ENCODE assay signal across 1 cellular context in the genomic region with DNA sequence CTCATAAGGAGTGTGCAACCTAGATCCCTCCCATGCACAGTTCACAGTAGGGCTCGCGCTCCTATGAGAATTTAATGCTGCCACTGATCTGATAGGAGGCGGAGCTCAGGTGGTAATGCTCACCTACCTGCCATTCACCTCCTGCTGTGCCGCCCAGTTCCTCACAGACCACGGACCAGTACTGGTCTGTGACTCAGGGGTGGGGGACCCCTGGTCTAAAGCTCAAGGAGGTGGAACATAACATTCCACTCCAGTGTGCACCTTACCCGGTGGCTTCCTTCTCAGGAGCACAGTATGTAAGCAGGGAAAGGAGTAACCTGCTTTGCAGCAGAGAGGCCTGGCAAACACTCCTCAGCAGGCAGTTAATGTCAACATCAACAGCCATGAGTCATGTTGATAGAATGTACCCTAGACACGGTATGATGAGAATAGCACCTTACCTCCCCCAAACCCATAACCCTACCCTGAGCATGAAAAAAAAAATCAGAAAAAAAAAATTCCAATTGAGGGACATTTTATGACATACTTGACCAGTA.
TF ChIP-seq lines count a peak whose summit lies in the region.

No MANE protein-coding gene starts in this region.

TF ChIP-seq in HCT116, 20 proteins besides CTCF, POLR2A, EP300 and RAD21 (continued from another document):
- TF ChIP-seq, protein P1, sequence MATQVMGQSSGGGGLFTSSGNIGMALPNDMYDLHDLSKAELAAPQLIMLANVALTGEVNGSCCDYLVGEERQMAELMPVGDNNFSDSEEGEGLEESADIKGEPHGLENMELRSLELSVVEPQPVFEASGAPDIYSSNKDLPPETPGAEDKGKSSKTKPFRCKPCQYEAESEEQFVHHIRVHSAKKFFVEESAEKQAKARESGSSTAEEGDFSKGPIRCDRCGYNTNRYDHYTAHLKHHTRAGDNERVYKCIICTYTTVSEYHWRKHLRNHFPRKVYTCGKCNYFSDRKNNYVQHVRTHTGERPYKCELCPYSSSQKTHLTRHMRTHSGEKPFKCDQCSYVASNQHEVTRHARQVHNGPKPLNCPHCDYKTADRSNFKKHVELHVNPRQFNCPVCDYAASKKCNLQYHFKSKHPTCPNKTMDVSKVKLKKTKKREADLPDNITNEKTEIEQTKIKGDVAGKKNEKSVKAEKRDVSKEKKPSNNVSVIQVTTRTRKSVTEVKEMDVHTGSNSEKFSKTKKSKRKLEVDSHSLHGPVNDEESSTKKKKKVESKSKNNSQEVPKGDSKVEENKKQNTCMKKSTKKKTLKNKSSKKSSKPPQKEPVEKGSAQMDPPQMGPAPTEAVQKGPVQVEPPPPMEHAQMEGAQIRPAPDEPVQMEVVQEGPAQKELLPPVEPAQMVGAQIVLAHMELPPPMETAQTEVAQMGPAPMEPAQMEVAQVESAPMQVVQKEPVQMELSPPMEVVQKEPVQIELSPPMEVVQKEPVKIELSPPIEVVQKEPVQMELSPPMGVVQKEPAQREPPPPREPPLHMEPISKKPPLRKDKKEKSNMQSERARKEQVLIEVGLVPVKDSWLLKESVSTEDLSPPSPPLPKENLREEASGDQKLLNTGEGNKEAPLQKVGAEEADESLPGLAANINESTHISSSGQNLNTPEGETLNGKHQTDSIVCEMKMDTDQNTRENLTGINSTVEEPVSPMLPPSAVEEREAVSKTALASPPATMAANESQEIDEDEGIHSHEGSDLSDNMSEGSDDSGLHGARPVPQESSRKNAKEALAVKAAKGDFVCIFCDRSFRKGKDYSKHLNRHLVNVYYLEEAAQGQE (IDR thresholded peaks at IDR 0.05; ENCODE audit: low read depth): no peak
- TF ChIP-seq, protein P2, sequence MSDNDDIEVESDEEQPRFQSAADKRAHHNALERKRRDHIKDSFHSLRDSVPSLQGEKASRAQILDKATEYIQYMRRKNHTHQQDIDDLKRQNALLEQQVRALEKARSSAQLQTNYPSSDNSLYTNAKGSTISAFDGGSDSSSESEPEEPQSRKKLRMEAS (IDR thresholded peaks at IDR 0.05): peak; percentile 64
TF ChIP-seq in HCT116: peak in this region for 8.
